In the genomic region with DNA sequence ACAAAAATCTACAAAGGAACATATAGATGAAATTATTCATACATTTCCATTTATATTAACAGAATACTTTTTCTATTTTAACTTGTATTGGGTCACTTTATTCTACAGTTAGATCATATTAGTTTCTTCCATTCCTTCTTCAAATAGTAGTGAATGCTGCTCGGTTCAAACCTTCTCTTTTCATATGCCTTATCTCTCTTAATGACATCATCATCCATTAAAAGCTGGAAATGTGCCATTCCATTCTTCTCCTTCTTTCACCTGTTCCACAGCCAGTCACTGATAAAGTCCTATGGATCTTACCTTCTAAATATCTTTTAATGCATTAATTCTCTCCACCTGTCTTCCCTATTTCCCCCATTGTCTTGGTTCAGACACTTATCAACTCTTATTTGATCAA, we compare ENCODE assay signal across 7 cellular contexts.
"Had no signal": no experiment of that assay in that cellular context is flagged by ENCODE, and none has a peak within 500 bp of the region (broad histone marks: within the 10 kb centered on the region; RNA-seq: fewer than 3 reads in every experiment).

No MANE protein-coding gene starts in this region.

- H3K36me3 ChIP-seq: HAP-1 had no signal

- H3K4me3 ChIP-seq: GM23248, HAP-1 had no signal

- H3K4me1 ChIP-seq: HAP-1 had no signal

- H3K9me3 ChIP-seq: HAP-1 had no signal

- H2AFZ ChIP-seq: GM23248 had no signal

- DNase-seq: GM23248, GOT3, H7, KG1 had no signal

- ATAC-seq: HCT116 had no signal

- H3K27ac ChIP-seq: GM23248 had no signal

- H3K9ac ChIP-seq: GM23248 had no signal

- FAIRE-seq: HTR-8/SVneo had no signal
